24 cellular contexts compared by ENCODE assay signal in the genomic region with DNA sequence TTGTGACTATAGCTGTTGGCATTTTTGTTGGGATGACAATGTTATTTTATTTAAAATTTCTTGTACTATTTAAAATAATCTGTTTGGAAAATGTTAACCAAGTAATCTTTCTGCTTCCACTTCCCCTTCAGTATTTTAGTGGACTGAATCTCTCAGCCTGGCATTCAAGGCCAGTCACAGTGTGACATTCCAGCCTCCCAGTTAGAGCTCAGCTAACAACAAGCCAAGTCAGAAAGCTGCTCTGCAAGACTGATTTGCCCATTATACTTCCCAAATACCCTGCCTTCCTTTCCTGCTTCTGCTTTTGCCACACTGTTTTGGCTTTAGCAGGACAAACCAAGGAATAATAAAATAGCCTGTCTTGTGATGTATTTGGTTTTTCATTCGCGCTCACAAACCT.
"Had no signal": no experiment of that assay in that cellular context is flagged by ENCODE, and none has a peak within 500 bp of the region (broad histone marks: within the 10 kb centered on the region; RNA-seq: fewer than 3 reads in every experiment).

No MANE protein-coding gene starts in this region.

- H3K27me3 ChIP-seq: body of pancreas, cardiac muscle cell, gastroesophageal sphincter, heart left ventricle, pancreas, right atrium auricular region, thyroid gland, upper lobe of right lung had no signal

- H3K4me3 ChIP-seq: body of pancreas, cardiac muscle cell, gastroesophageal sphincter, heart left ventricle, lower lobe of right lung, pancreas, psoas muscle, right atrium auricular region, thyroid gland, upper lobe of right lung had no signal

- H3K36me3 ChIP-seq: cardiac muscle cell, gastroesophageal sphincter, heart left ventricle, pancreas, right atrium auricular region, thyroid gland, upper lobe of right lung had no signal

- ATAC-seq: activated CD4-positive, alpha-beta T cell treated with anti-CD3 and anti-CD28 coated beads for 36 hours; activated naive CD8-positive, alpha-beta T cell treated with anti-CD3 and anti-CD28 coated beads, Interleukin-2, amount 50 U/mL, for 24 hours; body of pancreas; gastroesophageal sphincter; lower lobe of right lung; natural killer cell; psoas muscle; stimulated activated naive CD8-positive, alpha-beta T cell treated with anti-CD3 and anti-CD28 coated beads, Interleukin-15, Interleukin-2, amounts not matched to agents 100 U/mL and 50 U/mL, for 24 hours; T-cell; upper lobe of right lung had no signal

- H3K27ac ChIP-seq: body of pancreas, cardiac muscle cell, epithelial cell of prostate, gastroesophageal sphincter, lower lobe of right lung, pancreas, psoas muscle, right atrium auricular region, thyroid gland, upper lobe of right lung had no signal

- H3K4me1 ChIP-seq: thyroid gland had no signal

- DNase-seq: activated CD4-positive, alpha-beta T cell treated with anti-CD3 and anti-CD28 coated beads for 36 hours; activated CD4-positive, alpha-beta T cell treated with anti-CD3 and anti-CD28 coated beads, Interleukin-2, amount 50 U/mL, for 4 hours; activated CD8-positive, alpha-beta memory T cell treated with anti-CD3 and anti-CD28 coated beads, Interleukin-2, amount 50 U/mL, for 48 hours; activated effector memory CD4-positive, alpha-beta T cell treated with Interleukin-2 at 50 U/mL for 16 hours; activated naive CD4-positive, alpha-beta T cell treated with anti-CD3 and anti-CD28 coated beads, Interleukin-2, amount 10 ng/mL, durations not matched to agents 7 days and 5 days; activated naive CD8-positive, alpha-beta T cell treated with anti-CD3 and anti-CD28 coated beads, Interleukin-2, amount 50 U/mL, for 24 hours; activated T-cell treated with anti-CD3 and anti-CD28 coated beads, Interleukin-2, amount 50 U/mL, for 48 hours; anterior cingulate cortex; body of pancreas; cortex of kidney; lower lobe of right lung; natural killer cell; pancreas; psoas muscle; stimulated activated CD4-positive, alpha-beta T cell treated with anti-CD3 and anti-CD28 coated beads, Interleukin-4, amount 100 ng/mL, for 4 hours; stimulated activated naive CD8-positive, alpha-beta T cell treated with anti-CD3 and anti-CD28 coated beads, Interleukin-15, Interleukin-2, amounts not matched to agents 100 U/mL and 50 U/mL, for 24 hours; T-cell; thyroid gland; upper lobe of right lung had no signal

- H3K9me3 ChIP-seq: body of pancreas, gastroesophageal sphincter, heart left ventricle, lower lobe of right lung, pancreas, psoas muscle, right atrium auricular region, thyroid gland, upper lobe of right lung had no signal
